In genomic region chr2:65656152-65656718, GRCh38 we compare ENCODE assay signal across 22 cellular contexts.
"Had no signal": no experiment of that assay in that cellular context is flagged by ENCODE, and none has a peak within 500 bp of the region (broad histone marks: within the 10 kb centered on the region; RNA-seq: fewer than 3 reads in every experiment).

No MANE protein-coding gene starts in this region.

- H3K4me3 ChIP-seq: lower lobe of right lung, pancreas, right lobe of liver, thoracic aorta, vagina had no signal

- H3K27me3 Mint-ChIP-seq: brain had no signal

- H3K9me3 Mint-ChIP-seq: activated naive CD4-positive, alpha-beta T cell treated with anti-CD3 and anti-CD28 coated beads, Interleukin-2, amount 50 U/mL, for 24 hours; naive thymus-derived CD8-positive, alpha-beta T cell had no signal

- ATAC-seq: activated CD8-positive, alpha-beta T cell treated with anti-CD3 and anti-CD28 coated beads, Interleukin-2, amount 10 ng/mL, durations not matched to agents 7 days and 5 days; foreskin keratinocyte; left lobe of liver; lower lobe of right lung; naive thymus-derived CD8-positive, alpha-beta T cell had no signal

- H3K4me1 ChIP-seq: foreskin keratinocyte, lower lobe of right lung, right lobe of liver had no signal

- H3K4me3 Mint-ChIP-seq: activated CD8-positive, alpha-beta T cell treated with anti-CD3 and anti-CD28 coated beads, Interleukin-2, amount 10 ng/mL, durations not matched to agents 7 days and 5 days; activated naive CD4-positive, alpha-beta T cell treated with anti-CD3 and anti-CD28 coated beads, Interleukin-2, amount 50 U/mL, for 24 hours; brain; naive thymus-derived CD8-positive, alpha-beta T cell had no signal

- DNase-seq: activated CD4-positive, alpha-beta T cell treated with anti-CD3 and anti-CD28 coated beads for 1 hour; activated CD4-positive, alpha-beta T cell treated with anti-CD3 and anti-CD28 coated beads, Interleukin-2, amount 50 U/mL, for 1 hour; activated CD8-positive, alpha-beta T cell treated with anti-CD3 and anti-CD28 coated beads, Interleukin-2, amount 10 ng/mL, durations not matched to agents 7 days and 5 days; activated gamma-delta T cell treated with Interleukin-2 at 50 U/mL for 16 hours; anterior cingulate cortex; erythroblast; foreskin keratinocyte; kidney; lower lobe of right lung; mesendoderm; naive thymus-derived CD8-positive, alpha-beta T cell; pancreas; right lobe of liver; stimulated activated CD4-positive, alpha-beta T cell treated with anti-CD3 and anti-CD28 coated beads, Interleukin-2, amount 100 ng/mL, for 48 hours; stimulated activated naive CD4-positive, alpha-beta T cell; T-helper 9 cell had no signal

- H3K36me3 ChIP-seq: lower lobe of right lung, pancreas, right lobe of liver, thoracic aorta, vagina had no signal

- H3K27ac ChIP-seq: foreskin keratinocyte, lower lobe of right lung, pancreas, right lobe of liver, thoracic aorta, vagina had no signal

- H3K27me3 ChIP-seq: foreskin keratinocyte, pancreas, right lobe of liver, vagina had no signal

- H3K27ac Mint-ChIP-seq: activated CD8-positive, alpha-beta T cell treated with anti-CD3 and anti-CD28 coated beads, Interleukin-2, amount 10 ng/mL, durations not matched to agents 7 days and 5 days; activated naive CD4-positive, alpha-beta T cell treated with anti-CD3 and anti-CD28 coated beads, Interleukin-2, amount 50 U/mL, for 24 hours; brain; naive thymus-derived CD8-positive, alpha-beta T cell; type B pancreatic cell had no signal

- H3K9me3 ChIP-seq: lower lobe of right lung, pancreas, right lobe of liver, thoracic aorta, vagina had no signal

- H3K36me3 Mint-ChIP-seq: activated naive CD4-positive, alpha-beta T cell treated with anti-CD3 and anti-CD28 coated beads, Interleukin-2, amount 50 U/mL, for 24 hours; brain; naive thymus-derived CD8-positive, alpha-beta T cell; type B pancreatic cell had no signal

- H3K4me1 Mint-ChIP-seq: activated naive CD4-positive, alpha-beta T cell treated with anti-CD3 and anti-CD28 coated beads, Interleukin-2, amount 50 U/mL, for 24 hours; naive thymus-derived CD8-positive, alpha-beta T cell had no signal
